16 cellular contexts compared by ENCODE assay signal in genomic region chr20:53434662-53435061, GRCh38.
DNase-seq lines count a peak whose midpoint lies in the region; ATAC-seq and TF ChIP-seq lines count a peak whose summit lies in the region.
"Had no signal": no experiment of that assay in that cellular context is flagged by ENCODE, and none has a peak within 500 bp of the region (broad histone marks: within the 10 kb centered on the region; RNA-seq: fewer than 3 reads in every experiment).

No MANE protein-coding gene starts in this region.

- H4K20me1 ChIP-seq in mammary epithelial cell (ENCODE audit: insufficient read depth, low read length): no peaks in the 10 kb centered on the region

- dilution Hi-C loops in mammary epithelial cell (cut with HindIII; ENCODE audit: low sequenced_read_pairs): no loop called here

- H3K27me3 ChIP-seq in breast epithelium: no peaks in the 10 kb centered on the region
- H3K27me3 ChIP-seq in mammary epithelial cell (ENCODE audit: insufficient read depth, low read length): no peaks in the 10 kb centered on the region
- H3K27me3 ChIP-seq in aorta (ENCODE audit: control insufficient read depth in 1 of 2, insufficient read depth in 2 of 2, low read length in 1 of 2): no peaks in the 10 kb centered on the region

- CTCF ChIA-PET in mammary epithelial cell (lab: Charles Lee; ENCODE audit: low non-redundant PET): no interaction called here

- H3K9me3 ChIP-seq in breast epithelium: no peaks in the 10 kb centered on the region
- H3K9me3 ChIP-seq in mammary epithelial cell (replicated peaks; ENCODE audit: insufficient read depth, low read length): no peaks in the 10 kb centered on the region
- H3K9me3 ChIP-seq in aorta (ENCODE audit: control insufficient read depth, low read length): no peaks in the 10 kb centered on the region
- H3K9me3 ChIP-seq: A549 had no signal

- no peak overlapping the region for H3K9ac ChIP-seq in mammary epithelial cell (ENCODE audit: insufficient read depth, low read length)

- no peak overlapping the region for H3K4me2 ChIP-seq in mammary epithelial cell (ENCODE audit: insufficient read depth, low read depth, low read length)
- H3K4me2 ChIP-seq: A549 had no signal

- BruUV-seq in mammary epithelial cell (replicated peaks; lab: Mats Ljungman, UMichigan): no TSS peak

- in situ Hi-C loops in mammary epithelial cell (cut with MboI; ENCODE audit: low sequenced_read_pairs in 2 of 2): no loop called here

- intact Hi-C loops in breast epithelium (cut with DNase I; ENCODE audit: low total_unique reads) (no loop called here), mammary epithelial cell (cut with micrococcal nuclease) (no loop called here), lower leg skin (cut with DNase I; ENCODE audit: low total_unique reads) (no loop called here), aorta (cut with DNase I) (no loop called here)

- WGBS in mammary epithelial cell (ENCODE audit: low coverage, missing lambda C conversion rate): 31% methylated on average over 10 of the region's 10 CpGs
- WGBS in lower leg skin, 2 donors: 31 to 39% methylated on average over 10 of the region's 10 CpGs
- 28% methylated on average over 10 of the region's 10 CpGs for WGBS in aorta, 2 donors

- TF ChIP-seq CTCF in breast epithelium (IDR thresholded peaks at IDR 0.05) (no peak), mammary epithelial cell (conservative IDR thresholded peaks at IDR 0.05 in 1 of 2, IDR thresholded peaks at IDR 0.05 in 1 of 2; ENCODE audit: extremely low read depth in 1 of 2, insufficient read depth in 1 of 2, low read depth in 1 of 2, low read length in 2 of 2) (no peak), lower leg skin (IDR thresholded peaks at IDR 0.05) (no peak)

- H3K4me3 ChIP-seq in breast epithelium (no peak overlapping the region), mammary epithelial cell (replicated peaks in 1 of 3; ENCODE audit: insufficient read depth in 1 of 3, low read depth in 2 of 3, low read length in 3 of 3) (no peak overlapping the region), lower leg skin (ENCODE audit: low read depth, poor library complexity, severe bottlenecking) (no peak overlapping the region), aorta (ENCODE audit: low read length in 2 of 2) (no peak overlapping the region)
- H3K4me3 ChIP-seq: A549 had no signal

- no peak for TF ChIP-seq POLR2A in breast epithelium (IDR thresholded peaks at IDR 0.05)
- TF ChIP-seq POLR2A in lower leg skin (IDR thresholded peaks at IDR 0.05): no peak

- H3K36me3 ChIP-seq in breast epithelium (no peaks in the 10 kb centered on the region), mammary epithelial cell (ENCODE audit: insufficient read depth, low read length) (no peaks in the 10 kb centered on the region), aorta (ENCODE audit: control insufficient read depth in 1 of 2, insufficient read depth in 2 of 2, low read length in 1 of 2) (no peaks in the 10 kb centered on the region)

- H3K27ac ChIP-seq in breast epithelium: peak overlapping the region; percentile 2 to 11
- no peak overlapping the region for H3K27ac ChIP-seq in mammary epithelial cell (ENCODE audit: insufficient read depth, low read depth, low read length)
- no peak overlapping the region for H3K27ac ChIP-seq in aorta (ENCODE audit: low read depth in 1 of 2, low read length in 2 of 2)
- H3K27ac ChIP-seq: A549, VCaP had no signal

- H2AFZ ChIP-seq in mammary epithelial cell (ENCODE audit: low read depth, low read length): no peak overlapping the region

- peak; percentile 68 for ATAC-seq in aorta (ENCODE audit: low FRiP score)
- ATAC-seq: A549, Panc1 had no signal

- DNase-seq in breast epithelium (ENCODE audit: low spot score in 2 of 2) (no peak), mammary epithelial cell (no peak), NCI-H524 treated with DMSO at 0.1 percent for 48 hours (lab: John Stamatoyannopoulos, UW) (peak; percentile 3), lower leg skin (ENCODE audit: low spot score in 2 of 2) (peak; percentile 24 to 85), aorta (no peak), NCI-H748 (lab: John Stamatoyannopoulos, UW; ENCODE audit: unreplicated experiment) (no peak), HUDEP-2 (lab: John Stamatoyannopoulos, UW; ENCODE audit: unreplicated experiment in 76 of 76) (no peak), GOT3 (lab: John Stamatoyannopoulos, UW) (no peak)
- DNase-seq: CD4-positive, CD25-positive, alpha-beta regulatory T cell; central memory CD4-positive, alpha-beta T cell; NCI-H1048; NCI-H69; trophoblast cell had no signal

- H3K4me1 ChIP-seq in breast epithelium (no peaks in the 10 kb centered on the region), mammary epithelial cell (ENCODE audit: insufficient read depth, low read length) (no peaks in the 10 kb centered on the region), aorta (ENCODE audit: control insufficient read depth in 1 of 2, insufficient read depth in 2 of 2, low read length in 2 of 2) (no peaks in the 10 kb centered on the region)
- H3K4me1 ChIP-seq: A549 had no signal

- H3K79me2 ChIP-seq in mammary epithelial cell (ENCODE audit: insufficient read depth, low read length): no peaks in the 10 kb centered on the region

Comparison
In these comparisons a context has a peak if more than half of its experiments do, and no peak if none do; other contexts are left out.
1. H3K27ac ChIP-seq: peak in breast epithelium (2 of 2); none in mammary epithelial cell (single experiment) and aorta (0 of 2).
2. DNase-seq: peak in NCI-H524 treated with DMSO at 0.1 percent for 48 hours (single experiment) and lower leg skin (2 of 2); none in breast epithelium (0 of 2), mammary epithelial cell (single experiment), aorta (0 of 2), NCI-H748 (single experiment), HUDEP-2 (0 of 76) and GOT3 (single experiment).